Comparison of ENCODE assay signal across 8 cellular contexts in the genomic region with DNA sequence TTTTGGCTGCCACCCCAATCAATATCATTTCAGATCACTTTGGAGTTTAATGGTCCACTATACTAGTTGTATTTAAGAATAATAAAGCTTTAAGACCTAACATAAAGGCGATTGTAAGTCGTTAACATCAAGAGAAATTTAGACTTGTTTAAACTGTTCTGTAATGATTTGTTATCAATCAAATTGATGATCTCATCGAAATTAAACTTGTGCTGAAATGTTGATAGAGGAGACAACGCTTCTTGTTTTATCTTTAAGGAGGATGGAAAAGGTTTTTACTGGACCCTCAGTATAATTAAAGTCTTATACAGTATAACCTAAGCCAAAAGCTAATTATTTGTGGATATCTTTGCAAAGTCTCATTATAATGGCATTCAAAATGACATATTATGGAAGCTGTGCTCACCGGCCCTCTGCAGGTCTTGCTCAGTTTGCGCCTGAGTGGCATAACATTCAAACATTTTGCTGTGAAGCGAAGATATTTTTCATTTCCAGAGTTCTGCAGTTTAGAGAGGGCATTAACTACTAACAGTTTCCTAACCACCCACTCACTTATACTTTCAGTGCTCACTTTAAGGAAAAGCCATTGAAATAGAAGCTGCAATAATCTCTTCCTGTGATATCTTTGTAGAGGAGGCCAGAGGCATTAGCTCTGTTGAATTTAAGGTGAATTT. TPM values are rescaled to one million over a fixed set of nuclear protein-coding genes. Genes with fewer than 3 reads are reported as not detected.
A peak's percentile ranks its signal among the peaks of the same experiment; 100 is the strongest.
DNase-seq lines count a peak whose midpoint lies in the region; ATAC-seq, FAIRE-seq and TF ChIP-seq lines count a peak whose summit lies in the region.

No MANE protein-coding gene starts in this region.

- no peaks in the 10 kb centered on the region for H3K9me3 Mint-ChIP-seq in activated naive CD8-positive, alpha-beta T cell (ENCODE audit: low read depth)

- no peak for ATAC-seq in HepG2

- H3K27ac ChIP-seq in HepG2 (ENCODE audit: extremely low read length, insufficient read depth, low read length) (peak overlapping the region; percentile 92), tibial nerve (peak overlapping the region in 3 of 4 donors; percentile 96 to 100 (median 99))

- in situ Hi-C loops in HepG2 (cut with HindIII; ENCODE audit: extremely low pct_ligation_motif_present, low pct_unique_long_range_greater_than_20kb): loop anchor here (5.0 kb wide), 1 partner anchor 97 kb away; no protein-coding TSS in a partner anchor

- 0 out of 2 replicates have a peak, but pooled peaks have one; percentile 15 for TF ChIP-seq RAD21 in HepG2 (CRISPR knock-in tag; IDR thresholded peaks at IDR 0.05)

- no peak for TF ChIP-seq EP300 in HepG2 (IDR thresholded peaks at IDR 0.05; ENCODE audit: low read depth in 2 of 2, low read length in 2 of 2)
- TF ChIP-seq EP300 in HepG2 (CRISPR knock-in tag; IDR thresholded peaks at IDR 0.05; ENCODE audit: borderline replicate concordance): no peak
- TF ChIP-seq EP300 in tibial nerve (IDR thresholded peaks at IDR 0.05): no peak

- peaks cover 37% of the 10 kb centered on the region for H3K79me2 ChIP-seq in HepG2 (ENCODE audit: insufficient read depth, low read length)

- H2AFZ ChIP-seq in HepG2 (ENCODE audit: low read length): no peak overlapping the region

- peak overlapping the region; percentile 83 for H3K4me3 Mint-ChIP-seq in activated naive CD8-positive, alpha-beta T cell

- no peaks in the 10 kb centered on the region; a peak in 1 of 5 replicates for H3K27me3 ChIP-seq in HepG2 (ENCODE audit: control insufficient read depth in 1 of 2, insufficient read depth in 2 of 2, low read length in 2 of 2)
- no peaks in the 10 kb centered on the region for H3K27me3 ChIP-seq in tibial nerve

- H3K4me1 Mint-ChIP-seq in activated naive CD8-positive, alpha-beta T cell (ENCODE audit: low read depth): peaks cover 77% of the 10 kb centered on the region

- H3K4me1 ChIP-seq in HepG2 (ENCODE audit: insufficient read depth, low read length) (peaks cover 65% of the 10 kb centered on the region), tibial nerve (peaks cover 0 to 35% (median 20%) of the 10 kb centered on the region in 4 donors)

- intact Hi-C loops in HepG2 (cut with micrococcal nuclease; ENCODE audit: unreplicated experiment): loop anchor here (2.0 to 5.0 kb wide), 4 partner anchors 14 to 133 kb away; a partner anchor contains a TSS

- no peak for FAIRE-seq in HepG2 (lab: Jason Lieb, UNC)

- no peaks in the 10 kb centered on the region for H3K36me3 ChIP-seq in HepG2 (replicated peaks in 1 of 2; ENCODE audit: control insufficient read depth in 1 of 2, insufficient read depth in 2 of 2, low read length in 2 of 2)
- no peaks in the 10 kb centered on the region for H3K36me3 ChIP-seq in tibial nerve

- H4K20me1 ChIP-seq in HepG2 (ENCODE audit: insufficient read depth, low read length): peaks cover 27% of the 10 kb centered on the region

- peak overlapping the region; percentile 92 to 97 (median 94) for H3K4me3 ChIP-seq in HepG2 (replicated peaks in 1 of 3; ENCODE audit: insufficient read depth in 1 of 3, low read depth in 2 of 3, low read length in 3 of 3)
- peak overlapping the region; percentile 86 to 97 (median 93) for H3K4me3 ChIP-seq in tibial nerve

- TSS peak; percentile 82 for BruUV-seq in HepG2 (replicated peaks; lab: Mats Ljungman, UMichigan)

- TF ChIP-seq CTCF in HepG2 (CRISPR knock-in tag; IDR thresholded peaks at IDR 0.05) (0 out of 2 replicates have a peak, but pooled peaks have one; percentile 16), tibial nerve (IDR thresholded peaks at IDR 0.05) (no peak)

- POLR2A ChIA-PET in HepG2 (lab: Yijun Ruan, JAX): interaction anchor here (0.9 to 9.0 kb wide), 22 partner anchors 9 to 782 kb away, joined by 3 to 282 read pairs (median 12); a partner anchor contains a TSS

- TF ChIP-seq POLR2A in HepG2 (IDR thresholded peaks at IDR 0.05; ENCODE audit: insufficient read depth in 1 of 2, low read depth in 2 of 2, low read length in 2 of 2) (peak in 1 of 2 experiments; percentile 19; a peak in 1 of 4 replicates), tibial nerve (IDR thresholded peaks at IDR 0.05) (no peak)

- CTCF ChIA-PET in HepG2 (lab: Yijun Ruan, JAX; ENCODE audit: low intra/inter-chr PET ratio, low total read pairs): no interaction called here

- peak overlapping the region; percentile 90 for H3K4me2 ChIP-seq in HepG2 (ENCODE audit: low read depth, low read length)

- DNase-seq in NCI-H748 (lab: John Stamatoyannopoulos, UW; ENCODE audit: unreplicated experiment): peak; percentile 27
- DNase-seq in NCI-H748 treated with DMSO at 0.1 percent for 48 hours (lab: John Stamatoyannopoulos, UW): no peak
- peak; percentile 49 for DNase-seq in LoVo (ENCODE audit: low spot score)
- DNase-seq in HepG2 (ENCODE audit: low spot score): peak; percentile 42
- no peak for DNase-seq in tibial nerve (ENCODE audit: low spot score in 2 of 2)
- no peak for DNase-seq in NCI-H510A (lab: John Stamatoyannopoulos, UW)
- DNase-seq in cerebellar cortex (ENCODE audit: low spot score): no peak

- no peaks in the 10 kb centered on the region for H3K36me3 Mint-ChIP-seq in activated naive CD8-positive, alpha-beta T cell

- H3K9ac ChIP-seq in HepG2 (ENCODE audit: insufficient read depth, low read depth, low read length): peak overlapping the region; percentile 96

- H3K27me3 Mint-ChIP-seq in activated naive CD8-positive, alpha-beta T cell: no peaks in the 10 kb centered on the region

- 34% methylated on average over 7 of the region's 7 CpGs for WGBS in HepG2 (ENCODE audit: low lambda C conversion rate)
- WGBS in tibial nerve, 2 donors: 34 to 44% methylated on average over 7 of the region's 7 CpGs

- H3K9me3 ChIP-seq in HepG2 (ENCODE audit: low read length) (no peaks in the 10 kb centered on the region), tibial nerve (no peaks in the 10 kb centered on the region)

- peak overlapping the region; percentile 79 for H3K27ac Mint-ChIP-seq in activated naive CD8-positive, alpha-beta T cell

TF ChIP-seq in HepG2, 621 proteins besides CTCF, POLR2A, EP300 and RAD21 (continues in another document):
- TF ChIP-seq CCDC6 (CRISPR knock-in tag; IDR thresholded peaks at IDR 0.05) (no peak), ZNF383 (CRISPR knock-in tag; IDR thresholded peaks at IDR 0.05; ENCODE audit: borderline replicate concordance) (no peak)
- TF ChIP-seq, protein P1, sequence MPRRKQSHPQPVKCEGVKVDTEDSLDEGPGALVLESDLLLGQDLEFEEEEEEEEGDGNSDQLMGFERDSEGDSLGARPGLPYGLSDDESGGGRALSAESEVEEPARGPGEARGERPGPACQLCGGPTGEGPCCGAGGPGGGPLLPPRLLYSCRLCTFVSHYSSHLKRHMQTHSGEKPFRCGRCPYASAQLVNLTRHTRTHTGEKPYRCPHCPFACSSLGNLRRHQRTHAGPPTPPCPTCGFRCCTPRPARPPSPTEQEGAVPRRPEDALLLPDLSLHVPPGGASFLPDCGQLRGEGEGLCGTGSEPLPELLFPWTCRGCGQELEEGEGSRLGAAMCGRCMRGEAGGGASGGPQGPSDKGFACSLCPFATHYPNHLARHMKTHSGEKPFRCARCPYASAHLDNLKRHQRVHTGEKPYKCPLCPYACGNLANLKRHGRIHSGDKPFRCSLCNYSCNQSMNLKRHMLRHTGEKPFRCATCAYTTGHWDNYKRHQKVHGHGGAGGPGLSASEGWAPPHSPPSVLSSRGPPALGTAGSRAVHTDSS (CRISPR knock-in tag; conservative IDR thresholded peaks at IDR 0.05): no peak
- TF ChIP-seq, protein P2, sequence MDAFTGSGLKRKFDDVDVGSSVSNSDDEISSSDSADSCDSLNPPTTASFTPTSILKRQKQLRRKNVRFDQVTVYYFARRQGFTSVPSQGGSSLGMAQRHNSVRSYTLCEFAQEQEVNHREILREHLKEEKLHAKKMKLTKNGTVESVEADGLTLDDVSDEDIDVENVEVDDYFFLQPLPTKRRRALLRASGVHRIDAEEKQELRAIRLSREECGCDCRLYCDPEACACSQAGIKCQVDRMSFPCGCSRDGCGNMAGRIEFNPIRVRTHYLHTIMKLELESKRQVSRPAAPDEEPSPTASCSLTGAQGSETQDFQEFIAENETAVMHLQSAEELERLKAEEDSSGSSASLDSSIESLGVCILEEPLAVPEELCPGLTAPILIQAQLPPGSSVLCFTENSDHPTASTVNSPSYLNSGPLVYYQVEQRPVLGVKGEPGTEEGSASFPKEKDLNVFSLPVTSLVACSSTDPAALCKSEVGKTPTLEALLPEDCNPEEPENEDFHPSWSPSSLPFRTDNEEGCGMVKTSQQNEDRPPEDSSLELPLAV (CRISPR knock-in tag; conservative IDR thresholded peaks at IDR 0.05; ENCODE audit: low read depth): no peak

RNA-seq across cellular contexts. Expression of a gene that starts 1.4 kb away (rescaled TPM):
- total RNA-seq in HepG2 (2016; rRNA removed; fragmentation: Illumina TruSeq; extraction: Trizol): 6.7 and 11.8 TPM in 2 replicates
- 1.4 and 1.5 TPM in 2 replicates for total RNA-seq in HepG2 (2016; cell fraction: cytosol; rRNA removed; fragmentation: Illumina TruSeq; extraction: Trizol; ENCODE audit: low read depth)
- total RNA-seq in HepG2 (2016; cell fraction: insoluble cytoplasmic fraction; rRNA removed; fragmentation: Illumina TruSeq; extraction: Trizol): 6.7 and 10.6 TPM in 2 replicates
- total RNA-seq in HepG2 (2016; cell fraction: membrane; rRNA removed; fragmentation: Illumina TruSeq; extraction: Trizol): 7.8 and 8.3 TPM in 2 replicates
- total RNA-seq in HepG2 (2016; cell fraction: nucleus; rRNA removed; fragmentation: Illumina TruSeq; extraction: Trizol): 14.3 and 14.5 TPM in 2 replicates
- 22.6 and 23.5 TPM in 2 replicates for polyA plus RNA-seq in HepG2 (2011; rRNA removed)
- polyA plus RNA-seq in HepG2 (2011; cell fraction: cytosol; rRNA removed): 18.0 and 25.0 TPM in 2 replicates
- polyA plus RNA-seq in HepG2 (2011; cell fraction: nucleus; rRNA removed): 19.6 and 25.0 TPM in 2 replicates
- 42.6 and 46.2 TPM in 2 replicates for polyA plus RNA-seq in HepG2 (2012)
- polyA plus RNA-seq in HepG2 (2016; cell fraction: cytosol; fragmentation: Illumina TruSeq; extraction: Trizol; ENCODE audit: low read depth): 1.8 and 2.6 TPM in 2 replicates
- polyA plus RNA-seq in HepG2 (2016; cell fraction: insoluble cytoplasmic fraction; fragmentation: Illumina TruSeq; extraction: Trizol; ENCODE audit: low read depth): 15.8 and 17.6 TPM in 2 replicates
- 6.6 and 6.8 TPM in 2 replicates for polyA plus RNA-seq in HepG2 (2016; cell fraction: membrane; fragmentation: Illumina TruSeq; extraction: Trizol; ENCODE audit: low read depth)
- polyA plus RNA-seq in HepG2 (2016; cell fraction: nucleus; fragmentation: Illumina TruSeq; extraction: Trizol; ENCODE audit: insufficient read depth, low read depth): 25.6 and 26.8 TPM in 2 replicates
- polyA minus RNA-seq in HepG2 (2011; rRNA and poly(A)+ RNA removed; ENCODE audit: low replicate concordance): 7.6 and 39.9 TPM in 2 replicates
- 37.8 and 40.2 TPM in 2 replicates for polyA minus RNA-seq in HepG2 (2011; cell fraction: cytosol; rRNA and poly(A)+ RNA removed)
- 37.5 and 39.7 TPM in 2 replicates for polyA minus RNA-seq in HepG2 (2011; cell fraction: nucleus; rRNA and poly(A)+ RNA removed)
- total RNA-seq in tibial nerve: 10 to 100 TPM; 15.9 to 18.8 (median 17.4) TPM

Comparison
In these comparisons a context has a peak if more than half of its experiments do, and no peak if none do; other contexts are left out.
1. DNase-seq: peak in NCI-H748 (single experiment), LoVo (single experiment) and HepG2 (single experiment); none in NCI-H748 treated with DMSO at 0.1 percent for 48 hours (single experiment), tibial nerve (0 of 2), NCI-H510A (single experiment) and cerebellar cortex (single experiment).